In genomic region chr16:52543654-52544053, GRCh38 we compare ENCODE assay signal across 18 cellular contexts. TPM values are rescaled to one million over a fixed set of nuclear protein-coding genes. Genes with fewer than 3 reads are reported as not detected.
"Had no signal": no experiment of that assay in that cellular context is flagged by ENCODE, and none has a peak within 500 bp of the region (broad histone marks: within the 10 kb centered on the region; RNA-seq: fewer than 3 reads in every experiment).

No MANE protein-coding gene starts in this region.

- ATAC-seq: natural killer cell had no signal

- DNase-seq: activated CD4-positive, alpha-beta T cell treated with anti-CD3 and anti-CD28 coated beads for 48 hours; activated naive CD4-positive, alpha-beta T cell treated with anti-CD3 and anti-CD28 coated beads, Interleukin-2, amount 10 ng/mL, durations not matched to agents 7 days and 5 days; activated T-cell treated with anti-CD3 and anti-CD28 coated beads for 4 hours; adrenal gland; caudate nucleus; effector memory CD4-positive, alpha-beta T cell; hypothalamus; mammary epithelial cell; natural killer cell; retina; tibial artery had no signal

- H3K27me3 ChIP-seq: vagina had no signal

- H3K27ac ChIP-seq: adrenal gland, coronary artery, epithelial cell of prostate, tibial artery, vagina had no signal

- H3K9me3 ChIP-seq: adrenal gland, tibial artery, vagina had no signal

- H3K4me3 ChIP-seq: adrenal gland, coronary artery, tibial artery, vagina had no signal

- H3K36me3 ChIP-seq: adrenal gland, tibial artery, vagina had no signal

RNA-seq across cellular contexts. Expression of gene TOX3, which starts 3.3 kb away (rescaled TPM):
- total RNA-seq: activated CD8-positive, alpha-beta memory T cell treated with anti-CD3 and anti-CD28 coated beads for 36 hours; activated T-helper 2 cell treated with anti-CD3 and anti-CD28 coated beads, Interferon-gamma antibody, Interleukin-2, Interleukin-4, amounts not matched to agents 10 μg/mL and 5 μg/mL and 100 μg/mL, durations not matched to agents 14 hours and 24 hours and 36 hours; mononuclear cell; natural killer cell; T-helper 1 cell treated with Interleukin-12 subunit alpha and Interleukin-12 subunit beta and Interleukin-4 antibody, amounts not matched to agents 30 ng/mL and 1 ng/mL, for 36 hours had no signal
- polyA plus RNA-seq: mammary epithelial cell had no signal
